ENCODE assay signal across 8 cellular contexts in the genomic region with DNA sequence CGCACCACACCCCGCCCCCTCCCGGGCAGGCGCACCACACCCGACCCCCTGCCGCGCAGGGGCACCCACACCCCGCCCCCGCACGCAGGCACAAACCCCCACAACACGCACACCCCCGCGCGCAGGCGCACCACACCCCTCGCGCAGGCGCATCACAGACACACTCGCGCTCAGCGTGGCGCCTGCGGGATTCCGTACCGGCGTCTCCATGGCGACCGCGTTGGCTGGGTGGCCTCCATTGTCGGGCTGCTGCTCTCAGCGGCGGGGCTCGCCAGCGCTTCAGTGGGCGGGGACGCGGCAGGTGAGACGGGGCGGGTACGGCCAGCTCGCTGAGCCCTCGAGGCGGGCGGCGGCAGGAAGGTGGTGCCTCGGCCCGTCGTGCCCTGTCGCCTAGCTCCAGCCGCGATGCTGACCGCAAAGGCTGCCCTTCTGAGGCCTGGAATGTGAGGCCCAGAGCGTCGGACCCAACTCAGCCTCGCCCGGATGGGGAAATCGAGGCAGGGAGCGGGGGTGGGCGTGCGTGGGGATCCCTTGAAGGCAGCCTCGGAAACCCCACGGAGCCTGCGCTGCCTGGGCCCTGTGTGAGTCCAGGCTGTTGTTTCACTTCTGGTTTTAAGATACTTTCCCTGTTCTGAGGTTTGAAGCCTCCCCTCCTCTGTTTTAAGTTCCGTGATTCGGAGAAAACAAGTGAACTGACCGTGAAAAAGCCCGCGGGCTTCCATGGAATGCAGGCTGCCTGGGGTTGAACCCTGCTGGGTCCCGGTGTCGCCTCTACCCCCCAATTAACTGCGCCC. TPM values are rescaled to one million over a fixed set of nuclear protein-coding genes. Genes with fewer than 3 reads are reported as not detected.
A peak's percentile ranks its signal among the peaks of the same experiment; 100 is the strongest.
DNase-seq lines count a peak whose midpoint lies in the region; ATAC-seq and TF ChIP-seq lines count a peak whose summit lies in the region.

A gene (plus strand): TSS at position 238 of the 794 bp plus-strand sequence. CDS start 1,332 bp downstream, outside the sequence.

- peaks cover 7 to 27% (median 14%) of the 10 kb centered on the region in 4 donors for H3K4me1 ChIP-seq in liver (ENCODE audit: control insufficient read depth in 4 of 4, insufficient read depth in 4 of 4, low read length in 3 of 4)

- no peaks in the 10 kb centered on the region for H3K36me3 ChIP-seq in liver (ENCODE audit: control insufficient read depth in 4 of 4, insufficient read depth in 3 of 4, low read depth in 1 of 4, low read length in 3 of 4)

- 3% methylated on average over 71 of the region's 71 CpGs for WGBS in liver

- H3K9ac ChIP-seq in liver (ENCODE audit: low read depth in 1 of 2, low read length in 2 of 2), result peak within 1 kb of the TSS; percentile 22 to 68

- no peaks in the 10 kb centered on the region for H3K27me3 ChIP-seq in liver (ENCODE audit: control insufficient read depth in 4 of 4, insufficient read depth in 4 of 4, low read length in 3 of 4)

- no peak for TF ChIP-seq CTCF in liver (IDR thresholded peaks at IDR 0.05; ENCODE audit: low read depth, low read length, missing input control)

- ATAC-seq in GM19438 (IDR thresholded peaks at IDR 0.05; ENCODE audit: low read depth, unreplicated experiment) (peak; percentile 76), HG03565 (IDR thresholded peaks at IDR 0.05; ENCODE audit: unreplicated experiment) (peak; percentile 65)

- TF ChIP-seq RAD21 in liver (IDR thresholded peaks at IDR 0.05), result no peak

- DNase-seq in CD1c-positive myeloid dendritic cell (ENCODE audit: extremely low spot score) (peak; percentile 97), NCI-H748 (lab: John Stamatoyannopoulos, UW; ENCODE audit: unreplicated experiment) (peak; percentile 96), dermis blood vessel endothelial cell (peak; percentile 99)
- peak; percentile 99 for DNase-seq in activated CD4-positive, alpha-beta T cell treated with anti-CD3 and anti-CD28 coated beads, Interleukin-2, amount 50 U/mL, for 4 hours
- peak; percentile 97 to 99 for DNase-seq in stimulated activated CD4-positive, alpha-beta T cell treated with anti-CD3 and anti-CD28 coated beads, Interleukin-2, amount 100 ng/mL, for 48 hours

- H3K27ac ChIP-seq in liver (ENCODE audit: low read depth in 1 of 2, low read length in 2 of 2), result peak within 1 kb of the TSS; percentile 71 to 82

- no peaks in the 10 kb centered on the region for H3K9me3 ChIP-seq in liver (ENCODE audit: control insufficient read depth in 4 of 4, low read length in 3 of 4)

- H3K4me3 ChIP-seq in liver (ENCODE audit: low read depth in 1 of 3, low read length in 3 of 3), result peak within 1 kb of the TSS; percentile 75 to 96 (median 75)

TF ChIP-seq in liver, 16 proteins besides CTCF, POLR2A, EP300 and RAD21:
- TF ChIP-seq EGR1 (IDR thresholded peaks at IDR 0.05; ENCODE audit: low read depth in 2 of 2) (peak; percentile 99 to 100), GABPA (IDR thresholded peaks at IDR 0.05 in 1 of 2, conservative IDR thresholded peaks at IDR 0.05 in 1 of 2) (no peak), SP1 (IDR thresholded peaks at IDR 0.05) (peak; percentile 15), NR2F2 (IDR thresholded peaks at IDR 0.05) (no peak), YY1 (IDR thresholded peaks at IDR 0.05) (peak; percentile 96), FOXA1 (IDR thresholded peaks at IDR 0.05) (peak; percentile 13)
- TF ChIP-seq, protein P1, sequence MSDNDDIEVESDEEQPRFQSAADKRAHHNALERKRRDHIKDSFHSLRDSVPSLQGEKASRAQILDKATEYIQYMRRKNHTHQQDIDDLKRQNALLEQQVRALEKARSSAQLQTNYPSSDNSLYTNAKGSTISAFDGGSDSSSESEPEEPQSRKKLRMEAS (IDR thresholded peaks at IDR 0.05), result no peak
- TF ChIP-seq, protein P2, sequence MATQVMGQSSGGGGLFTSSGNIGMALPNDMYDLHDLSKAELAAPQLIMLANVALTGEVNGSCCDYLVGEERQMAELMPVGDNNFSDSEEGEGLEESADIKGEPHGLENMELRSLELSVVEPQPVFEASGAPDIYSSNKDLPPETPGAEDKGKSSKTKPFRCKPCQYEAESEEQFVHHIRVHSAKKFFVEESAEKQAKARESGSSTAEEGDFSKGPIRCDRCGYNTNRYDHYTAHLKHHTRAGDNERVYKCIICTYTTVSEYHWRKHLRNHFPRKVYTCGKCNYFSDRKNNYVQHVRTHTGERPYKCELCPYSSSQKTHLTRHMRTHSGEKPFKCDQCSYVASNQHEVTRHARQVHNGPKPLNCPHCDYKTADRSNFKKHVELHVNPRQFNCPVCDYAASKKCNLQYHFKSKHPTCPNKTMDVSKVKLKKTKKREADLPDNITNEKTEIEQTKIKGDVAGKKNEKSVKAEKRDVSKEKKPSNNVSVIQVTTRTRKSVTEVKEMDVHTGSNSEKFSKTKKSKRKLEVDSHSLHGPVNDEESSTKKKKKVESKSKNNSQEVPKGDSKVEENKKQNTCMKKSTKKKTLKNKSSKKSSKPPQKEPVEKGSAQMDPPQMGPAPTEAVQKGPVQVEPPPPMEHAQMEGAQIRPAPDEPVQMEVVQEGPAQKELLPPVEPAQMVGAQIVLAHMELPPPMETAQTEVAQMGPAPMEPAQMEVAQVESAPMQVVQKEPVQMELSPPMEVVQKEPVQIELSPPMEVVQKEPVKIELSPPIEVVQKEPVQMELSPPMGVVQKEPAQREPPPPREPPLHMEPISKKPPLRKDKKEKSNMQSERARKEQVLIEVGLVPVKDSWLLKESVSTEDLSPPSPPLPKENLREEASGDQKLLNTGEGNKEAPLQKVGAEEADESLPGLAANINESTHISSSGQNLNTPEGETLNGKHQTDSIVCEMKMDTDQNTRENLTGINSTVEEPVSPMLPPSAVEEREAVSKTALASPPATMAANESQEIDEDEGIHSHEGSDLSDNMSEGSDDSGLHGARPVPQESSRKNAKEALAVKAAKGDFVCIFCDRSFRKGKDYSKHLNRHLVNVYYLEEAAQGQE (IDR thresholded peaks at IDR 0.05), result no peak
- TF ChIP-seq, protein P3, sequence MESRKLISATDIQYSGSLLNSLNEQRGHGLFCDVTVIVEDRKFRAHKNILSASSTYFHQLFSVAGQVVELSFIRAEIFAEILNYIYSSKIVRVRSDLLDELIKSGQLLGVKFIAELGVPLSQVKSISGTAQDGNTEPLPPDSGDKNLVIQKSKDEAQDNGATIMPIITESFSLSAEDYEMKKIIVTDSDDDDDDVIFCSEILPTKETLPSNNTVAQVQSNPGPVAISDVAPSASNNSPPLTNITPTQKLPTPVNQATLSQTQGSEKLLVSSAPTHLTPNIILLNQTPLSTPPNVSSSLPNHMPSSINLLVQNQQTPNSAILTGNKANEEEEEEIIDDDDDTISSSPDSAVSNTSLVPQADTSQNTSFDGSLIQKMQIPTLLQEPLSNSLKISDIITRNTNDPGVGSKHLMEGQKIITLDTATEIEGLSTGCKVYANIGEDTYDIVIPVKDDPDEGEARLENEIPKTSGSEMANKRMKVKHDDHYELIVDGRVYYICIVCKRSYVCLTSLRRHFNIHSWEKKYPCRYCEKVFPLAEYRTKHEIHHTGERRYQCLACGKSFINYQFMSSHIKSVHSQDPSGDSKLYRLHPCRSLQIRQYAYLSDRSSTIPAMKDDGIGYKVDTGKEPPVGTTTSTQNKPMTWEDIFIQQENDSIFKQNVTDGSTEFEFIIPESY (IDR thresholded peaks at IDR 0.05), result peak; percentile 32

RNA-seq across cellular contexts. Expression of the gene that starts here (rescaled TPM):
- total RNA-seq in dermis blood vessel endothelial cell (6.0 and 10.9 TPM in 2 replicates), liver (1 to 10 TPM; 1.8 to 2.8 TPM)
- 1 to 10 TPM; 2.4 to 2.8 TPM for polyA plus RNA-seq in liver

Comparison
In these comparisons a context has a peak if more than half of its experiments do, and no peak if none do; other contexts are left out.
1. Peak in every context shown above with its lines: DNase-seq, ATAC-seq, H3K4me3 ChIP-seq and H3K27ac ChIP-seq.